In genomic region chr7:130153251-130153908, GRCh38 we compare ENCODE assay signal across 19 cellular contexts. TPM values are rescaled to one million over a fixed set of nuclear protein-coding genes. Genes with fewer than 3 reads are reported as not detected.
DNase-seq lines count a peak whose midpoint lies in the region; ATAC-seq and TF ChIP-seq lines count a peak whose summit lies in the region.
"Had no signal": no experiment of that assay in that cellular context is flagged by ENCODE, and none has a peak within 500 bp of the region (broad histone marks: within the 10 kb centered on the region; RNA-seq: fewer than 3 reads in every experiment).

No MANE protein-coding gene starts in this region.

- H3K4me1 ChIP-seq in body of pancreas (peaks cover 33% of the 10 kb centered on the region), mesodermal cell (ENCODE audit: control insufficient read depth, insufficient read depth, low read length, poor library complexity, severe bottlenecking) (no peaks in the 10 kb centered on the region), subcutaneous abdominal adipose tissue (ENCODE audit: control insufficient read depth in 5 of 5, insufficient read depth in 5 of 5, low read length in 5 of 5) (peaks cover 0 to 22% (median 14%) of the 10 kb centered on the region in 5 donors)

- peaks cover 0 to 6% of the 10 kb centered on the region in 2 donors for H3K9me3 Mint-ChIP-seq in stimulated activated naive CD8-positive, alpha-beta T cell treated with anti-CD3 and anti-CD28 coated beads, Interleukin-15, amount 100 ng/mL, for 72 hours

- H3K27ac ChIP-seq in body of pancreas, result peak overlapping the region; percentile 60 to 78 (median 66)
- H3K27ac ChIP-seq in mesodermal cell (ENCODE audit: low read depth, low read length, severe bottlenecking), result peak overlapping the region; percentile 3
- no peak overlapping the region for H3K27ac ChIP-seq in subcutaneous abdominal adipose tissue (ENCODE audit: low read depth, low read length)
- H3K27ac ChIP-seq: neutrophil, sigmoid colon had no signal

- H3K9ac ChIP-seq in subcutaneous abdominal adipose tissue (ENCODE audit: low read length in 5 of 5), result peak overlapping the region in 3 of 5 donors; percentile 2 to 61 (median 44)

- TF ChIP-seq POLR2A in body of pancreas (IDR thresholded peaks at IDR 0.05), result no peak

- DNase-seq in NCI-H69 (lab: John Stamatoyannopoulos, UW) (peak; percentile 42), body of pancreas (no peak), NCI-H82 treated with DMSO at 0.1 percent for 48 hours (lab: John Stamatoyannopoulos, UW; ENCODE audit: unreplicated experiment) (no peak), HPDE6-E6E7 (ENCODE audit: extremely low spot score) (no peak)
- DNase-seq in stimulated activated naive CD8-positive, alpha-beta T cell treated with anti-CD3 and anti-CD28 coated beads, Interleukin-15, amount 100 ng/mL, for 72 hours, result no peak
- DNase-seq: BE2C; hippocampal formation; Kasumi-1; kidney; mesendoderm; NCI-H2171; NCI-H82; sigmoid colon; stimulated activated CD4-positive, alpha-beta T cell treated with anti-CD3 and anti-CD28 coated beads, Interleukin-2, amount 100 ng/mL, for 24 hours had no signal

- H3K27me3 Mint-ChIP-seq in stimulated activated naive CD8-positive, alpha-beta T cell treated with anti-CD3 and anti-CD28 coated beads, Interleukin-15, amount 100 ng/mL, for 72 hours, result peaks cover 27% of the 10 kb centered on the region

- H3K4me1 Mint-ChIP-seq in stimulated activated naive CD8-positive, alpha-beta T cell treated with anti-CD3 and anti-CD28 coated beads, Interleukin-15, amount 100 ng/mL, for 72 hours, result no peaks in the 10 kb centered on the region

- no peaks in the 10 kb centered on the region for H3K36me3 ChIP-seq in body of pancreas (replicated peaks in 1 of 2; ENCODE audit: insufficient read depth in 1 of 2, low read depth in 2 of 2)
- peaks cover 6% of the 10 kb centered on the region for H3K36me3 ChIP-seq in mesodermal cell (ENCODE audit: control insufficient read depth, insufficient read depth, low read length)
- H3K36me3 ChIP-seq in subcutaneous abdominal adipose tissue (ENCODE audit: control insufficient read depth in 5 of 5, insufficient read depth in 5 of 5, low read length in 5 of 5), result peaks cover 0 to 4% (median 0%) of the 10 kb centered on the region in 5 donors
- H3K36me3 ChIP-seq: BE2C, neutrophil, sigmoid colon had no signal

- no peak overlapping the region for H3K4me3 ChIP-seq in body of pancreas
- H3K4me3 ChIP-seq in mesodermal cell (ENCODE audit: extremely low read depth, insufficient read depth, low read length, poor library complexity, severe bottlenecking), result no peak overlapping the region
- peak overlapping the region in 4 of 5 donors; percentile 17 to 57 (median 24) for H3K4me3 ChIP-seq in subcutaneous abdominal adipose tissue (ENCODE audit: low read depth in 1 of 5, low read length in 5 of 5)
- H3K4me3 ChIP-seq: sigmoid colon had no signal

- H3K27ac Mint-ChIP-seq in stimulated activated naive CD8-positive, alpha-beta T cell treated with anti-CD3 and anti-CD28 coated beads, Interleukin-15, amount 100 ng/mL, for 72 hours, result no peak overlapping the region

- no peak overlapping the region for H3K4me3 Mint-ChIP-seq in stimulated activated naive CD8-positive, alpha-beta T cell treated with anti-CD3 and anti-CD28 coated beads, Interleukin-15, amount 100 ng/mL, for 72 hours

- no peak for TF ChIP-seq CTCF in body of pancreas (IDR thresholded peaks at IDR 0.05)

- intact Hi-C loops in body of pancreas (cut with DNase I), result no loop called here

- no peaks in the 10 kb centered on the region for H3K27me3 ChIP-seq in body of pancreas
- H3K27me3 ChIP-seq in subcutaneous abdominal adipose tissue (ENCODE audit: control insufficient read depth in 5 of 5, insufficient read depth in 4 of 5, low read length in 5 of 5), result no peaks in the 10 kb centered on the region
- H3K27me3 ChIP-seq: BE2C, neutrophil had no signal

- H3K9me3 ChIP-seq in body of pancreas, result no peaks in the 10 kb centered on the region
- H3K9me3 ChIP-seq in mesodermal cell (ENCODE audit: control insufficient read depth, low read length), result no peaks in the 10 kb centered on the region
- peaks cover 0 to 7% (median 5%) of the 10 kb centered on the region in 5 donors for H3K9me3 ChIP-seq in subcutaneous abdominal adipose tissue (ENCODE audit: control insufficient read depth in 5 of 5, low read length in 5 of 5)
- H3K9me3 ChIP-seq: neutrophil had no signal

- ATAC-seq in body of pancreas, result no peak
- no peak for ATAC-seq in stimulated activated naive CD8-positive, alpha-beta T cell treated with anti-CD3 and anti-CD28 coated beads, Interleukin-15, amount 100 ng/mL, for 72 hours

- 78 to 79% methylated on average over 19 to 26 of the region's 27 CpGs for WGBS in body of pancreas, 2 donors
- 94% methylated on average over 10 to 22 of the region's 27 CpGs for WGBS in mesodermal cell (ENCODE audit: insufficient coverage in 2 of 2), 2 experiments

RNA-seq across cellular contexts. Expression of gene TMEM209, which starts 51.8 kb away (rescaled TPM):
- 10 to 100 TPM in 1 of 2 donors, 1 to 10 TPM in 1; 7.6 to 12.2 TPM for total RNA-seq in body of pancreas
- polyA plus RNA-seq in mesodermal cell (2013, experiment 1 of 2), result 20.5 TPM
- 20.0 TPM for polyA plus RNA-seq in mesodermal cell (2013, experiment 2 of 2)

RNA-seq across cellular contexts. Expression of gene SSMEM1, which starts 54.3 kb away (rescaled TPM):
- not detected for total RNA-seq in body of pancreas
- polyA plus RNA-seq in mesodermal cell (2013, experiment 1 of 2), result not detected
- not detected for polyA plus RNA-seq in mesodermal cell (2013, experiment 2 of 2)
- total RNA-seq: chondrocyte, HT-29, kidney, sigmoid colon had no signal
- polyA plus RNA-seq: sigmoid colon had no signal

Comparison
In these comparisons a context has a peak if more than half of its experiments do, and no peak if none do; other contexts are left out.
1. H3K4me3 ChIP-seq: peak in subcutaneous abdominal adipose tissue (4 of 5); none in body of pancreas (0 of 2) and mesodermal cell (single experiment).